Comparison of ENCODE assay signal across 16 cellular contexts in genomic region chr6:3835055-3835731, GRCh38. TPM values are rescaled to one million over a fixed set of nuclear protein-coding genes. Genes with fewer than 3 reads are reported as not detected.
DNase-seq lines count a peak whose midpoint lies in the region; ATAC-seq, FAIRE-seq and TF ChIP-seq lines count a peak whose summit lies in the region.
"Had no signal": no experiment of that assay in that cellular context is flagged by ENCODE, and none has a peak within 500 bp of the region (broad histone marks: within the 10 kb centered on the region; RNA-seq: fewer than 3 reads in every experiment).

No MANE protein-coding gene starts in this region.

- peaks cover 2 to 7% of the 10 kb centered on the region in 2 donors for H3K27me3 Mint-ChIP-seq in CD4-positive, alpha-beta memory T cell

- FAIRE-seq in kidney (lab: Jason Lieb, UNC): no peak

- TF ChIP-seq CTCF in cardiac fibroblast (IDR thresholded peaks at IDR 0.05; ENCODE audit: low read depth, low read length) (no peak), kidney (IDR thresholded peaks at IDR 0.05; ENCODE audit: borderline replicate concordance, extremely low read depth, insufficient read depth) (peak; percentile 21), gastrocnemius medialis (IDR thresholded peaks at IDR 0.05 in 4 of 5, conservative IDR thresholded peaks at IDR 0.05 in 1 of 5) (peak in 2 of 5 experiments; percentile 15 to 37)

- H3K4me1 ChIP-seq in kidney (ENCODE audit: control insufficient read depth in 1 of 2, insufficient read depth in 1 of 2, low read depth in 1 of 2, low read length in 2 of 2): peaks cover 0 to 4% of the 10 kb centered on the region in 2 donors
- H3K4me1 ChIP-seq in gastrocnemius medialis: peaks cover 18 to 19% of the 10 kb centered on the region in 2 donors
- no peaks in the 10 kb centered on the region for H3K4me1 ChIP-seq in CD4-positive, alpha-beta memory T cell (ENCODE audit: insufficient read depth, low read length)

- H3K9ac ChIP-seq in kidney (ENCODE audit: low read length in 2 of 2): no peak overlapping the region

- peak; percentile 13 for DNase-seq in H7
- DNase-seq in cardiac fibroblast (ENCODE audit: low read depth in 2 of 2): peak; percentile 34 to 76
- no peak for DNase-seq in kidney
- peak; percentile 74 to 86 for DNase-seq in gastrocnemius medialis
- DNase-seq in stimulated activated CD4-positive, alpha-beta T cell treated with anti-CD3 and anti-CD28 coated beads, Interleukin-12 subunit alpha, Interleukin-12 subunit beta, amount 100 ng/mL, for 4 hours: no peak
- DNase-seq in CD4-positive, alpha-beta memory T cell: no peak
- DNase-seq in NCI-H2029 treated with DMSO at 0.1 percent for 48 hours (lab: John Stamatoyannopoulos, UW): no peak
- DNase-seq: activated CD8-positive, alpha-beta memory T cell treated with anti-CD3 and anti-CD28 coated beads for 24 hours; activated naive CD8-positive, alpha-beta T cell treated with anti-CD3 and anti-CD28 coated beads, Interleukin-2, amount 50 U/mL, for 24 hours; NCI-H1417 treated with DMSO at 0.1 percent for 48 hours; NK-92 treated with Interleukin-12 subunit alpha and Interleukin-12 subunit beta, amount 100 ng/mL, for 24 hours had no signal

- H3K27me3 ChIP-seq in H7 (ENCODE audit: control insufficient read depth, insufficient read depth, low read length) (no peaks in the 10 kb centered on the region), gastrocnemius medialis (no peaks in the 10 kb centered on the region)
- no peaks in the 10 kb centered on the region for H3K27me3 ChIP-seq in CD4-positive, alpha-beta memory T cell (ENCODE audit: insufficient read depth, low read length)

- CTCF ChIA-PET in CD4-positive, alpha-beta memory T cell (lab: Charles Lee; ENCODE audit: partially characterized antibody): interaction anchor here (1.1 to 1.3 kb wide), 2 partner anchors 12 to 103 kb away, joined by 3 read pairs; no protein-coding TSS in a partner anchor

- H3K4me3 Mint-ChIP-seq in CD4-positive, alpha-beta memory T cell: no peak overlapping the region
- H3K4me3 Mint-ChIP-seq: activated naive CD8-positive, alpha-beta T cell treated with anti-CD3 and anti-CD28 coated beads, Interleukin-2, amount 50 U/mL, for 24 hours; T-helper 1 cell treated with Interleukin-12 subunit alpha and Interleukin-12 subunit beta and Interleukin-4 antibody, amounts not matched to agents 30 μg/mL and 1 μg/mL, for 36 hours had no signal

- TF ChIP-seq POLR2A in gastrocnemius medialis (IDR thresholded peaks at IDR 0.05): no peak

- H3K9me3 ChIP-seq in kidney (ENCODE audit: control insufficient read depth in 1 of 2, low read length in 2 of 2) (no peaks in the 10 kb centered on the region), gastrocnemius medialis (no peaks in the 10 kb centered on the region)
- H3K9me3 ChIP-seq in CD4-positive, alpha-beta memory T cell (ENCODE audit: control insufficient read depth in 1 of 2, low read length in 2 of 2): no peaks in the 10 kb centered on the region

- no peaks in the 10 kb centered on the region for H3K36me3 ChIP-seq in H7 (replicated peaks; ENCODE audit: control insufficient read depth, insufficient read depth, low read length)
- H3K36me3 ChIP-seq in kidney (ENCODE audit: control insufficient read depth in 1 of 2, insufficient read depth in 2 of 2, low read length in 2 of 2): no peaks in the 10 kb centered on the region
- no peaks in the 10 kb centered on the region for H3K36me3 ChIP-seq in gastrocnemius medialis
- H3K36me3 ChIP-seq in CD4-positive, alpha-beta memory T cell (ENCODE audit: insufficient read depth, low read length): no peaks in the 10 kb centered on the region

- POLR2A ChIA-PET in CD4-positive, alpha-beta memory T cell (lab: Charles Lee; ENCODE audit: partially characterized antibody): no interaction called here

- in situ Hi-C loops in gastrocnemius medialis (cut with MboI; ENCODE audit: low sequenced_read_pairs in 4 of 4): loop anchor here in 2 of 4 donors (5.0 kb wide), 1 partner anchor 88 kb away; no protein-coding TSS in a partner anchor

- no peaks in the 10 kb centered on the region for H3K36me3 Mint-ChIP-seq in CD4-positive, alpha-beta memory T cell
- H3K36me3 Mint-ChIP-seq: CD14-positive monocyte had no signal

- ATAC-seq in gastrocnemius medialis: peak; percentile 97
- ATAC-seq in HG02970 (IDR thresholded peaks at IDR 0.05; ENCODE audit: low FRiP score, unreplicated experiment): no peak
- ATAC-seq: activated naive CD8-positive, alpha-beta T cell treated with anti-CD3 and anti-CD28 coated beads, Interleukin-2, amount 50 U/mL, for 24 hours had no signal

- H3K4me3 ChIP-seq in H7 (ENCODE audit: insufficient read depth, low read depth, low read length) (no peak overlapping the region), cardiac fibroblast (replicated peaks in 1 of 2; ENCODE audit: low read depth in 2 of 2, low read length in 2 of 2) (no peak overlapping the region), kidney (ENCODE audit: low read length in 2 of 2) (no peak overlapping the region), gastrocnemius medialis (no peak overlapping the region)
- no peak overlapping the region for H3K4me3 ChIP-seq in CD4-positive, alpha-beta memory T cell (ENCODE audit: low read length in 2 of 2)

- H3K9me3 Mint-ChIP-seq in CD4-positive, alpha-beta memory T cell: no peaks in the 10 kb centered on the region
- H3K9me3 Mint-ChIP-seq: activated naive CD8-positive, alpha-beta T cell treated with anti-CD3 and anti-CD28 coated beads, Interleukin-2, amount 50 U/mL, for 24 hours; CD14-positive monocyte; T-helper 1 cell treated with Interleukin-12 subunit alpha and Interleukin-12 subunit beta and Interleukin-4 antibody, amounts not matched to agents 30 μg/mL and 1 μg/mL, for 36 hours had no signal

- H3K27ac ChIP-seq in kidney (ENCODE audit: low read depth in 2 of 2, low read length in 2 of 2): peak overlapping the region; percentile 72 to 75
- H3K27ac ChIP-seq in gastrocnemius medialis: peak overlapping the region; percentile 62 to 79 (median 68)
- no peak overlapping the region for H3K27ac ChIP-seq in CD4-positive, alpha-beta memory T cell (ENCODE audit: low read depth, low read length)
- H3K27ac ChIP-seq: epithelial cell of prostate, HL-60 had no signal

- intact Hi-C loops in kidney (cut with DNase I) (no loop called here), gastrocnemius medialis (cut with DNase I; ENCODE audit: low total_unique reads) (loop anchor here (10.0 kb wide), 1 partner anchor 490 kb away; no protein-coding TSS in a partner anchor)
- intact Hi-C loops in CD4-positive, alpha-beta memory T cell (cut with micrococcal nuclease): no loop called here

- H3K4me1 Mint-ChIP-seq in CD4-positive, alpha-beta memory T cell: no peaks in the 10 kb centered on the region
- H3K4me1 Mint-ChIP-seq: activated naive CD8-positive, alpha-beta T cell treated with anti-CD3 and anti-CD28 coated beads, Interleukin-2, amount 50 U/mL, for 24 hours had no signal

- peak overlapping the region in 1 of 7 donors; percentile 31 for H3K27ac Mint-ChIP-seq in CD4-positive, alpha-beta memory T cell
- H3K27ac Mint-ChIP-seq: activated naive CD8-positive, alpha-beta T cell treated with anti-CD3 and anti-CD28 coated beads, Interleukin-2, amount 50 U/mL, for 24 hours; T-helper 1 cell treated with Interleukin-12 subunit alpha and Interleukin-12 subunit beta and Interleukin-4 antibody, amounts not matched to agents 30 μg/mL and 1 μg/mL, for 36 hours had no signal

RNA-seq across cellular contexts. Expression of gene FAM50B, which starts 14.0 kb away (rescaled TPM):
- total RNA-seq in H7 (2014; rRNA removed; shearing (Covaris generic)): 3.5 and 4.0 TPM in 2 replicates
- total RNA-seq in kidney (13.2 TPM), gastrocnemius medialis (10 to 100 TPM in 3 of 4 donors, 1 to 10 TPM in 1; 4.4 to 19.6 (median 15.3) TPM)
- 24.8 TPM for polyA plus RNA-seq in kidney (ENCODE audit: insufficient read depth, low read depth, low replicate concordance)
- 10 to 100 TPM; 15.0 to 15.4 TPM for total RNA-seq in CD4-positive, alpha-beta memory T cell
- 10 to 100 TPM in 1 of 2 donors, 1 to 10 TPM in 1; 4.5 to 19.4 TPM for polyA plus RNA-seq in CD4-positive, alpha-beta memory T cell

Comparison
In these comparisons a context has a peak if more than half of its experiments do, and no peak if none do; other contexts are left out.
1. DNase-seq: peak in H7 (single experiment), cardiac fibroblast (2 of 2) and gastrocnemius medialis (2 of 2); none in kidney (single experiment), stimulated activated CD4-positive, alpha-beta T cell treated with anti-CD3 and anti-CD28 coated beads, Interleukin-12 subunit alpha, Interleukin-12 subunit beta, amount 100 ng/mL, for 4 hours (single experiment), CD4-positive, alpha-beta memory T cell (0 of 5) and NCI-H2029 treated with DMSO at 0.1 percent for 48 hours (single experiment).